ENCODE assay signal across 9 cellular contexts in the genomic region with DNA sequence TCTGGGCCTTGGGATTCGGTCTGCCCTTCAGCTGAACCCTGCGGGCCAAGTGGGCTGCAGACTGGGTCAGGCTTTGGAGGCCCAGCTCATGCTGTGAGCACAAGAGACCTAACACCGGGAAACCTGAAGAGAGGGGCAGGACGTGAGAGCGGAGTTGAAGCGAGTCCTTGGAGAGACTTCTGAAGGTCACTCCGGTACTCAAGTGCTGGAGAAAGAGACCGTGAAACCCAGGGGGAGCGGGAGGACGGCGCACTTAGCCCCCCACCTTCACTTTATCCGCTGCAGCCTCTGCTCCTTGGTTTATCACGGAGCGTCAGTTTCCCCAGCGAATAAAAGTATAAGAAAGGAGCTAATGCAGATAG. TPM values are rescaled to one million over a fixed set of nuclear protein-coding genes. Genes with fewer than 3 reads are reported as not detected.
DNase-seq lines count a peak whose midpoint lies in the region; ATAC-seq and TF ChIP-seq lines count a peak whose summit lies in the region.
"Had no signal": no experiment of that assay in that cellular context is flagged by ENCODE, and none has a peak within 500 bp of the region (broad histone marks: within the 10 kb centered on the region; RNA-seq: fewer than 3 reads in every experiment).

No MANE protein-coding gene starts in this region.

- H3K27me3 ChIP-seq in suprapubic skin, result no peaks in the 10 kb centered on the region

- ATAC-seq in HG02970 (IDR thresholded peaks at IDR 0.05; ENCODE audit: low FRiP score, unreplicated experiment) (peak; percentile 24), HG03039 (IDR thresholded peaks at IDR 0.05; ENCODE audit: unreplicated experiment) (no peak), HG02938 (IDR thresholded peaks at IDR 0.05; ENCODE audit: unreplicated experiment) (no peak)
- no peak for ATAC-seq in activated naive CD8-positive, alpha-beta T cell treated with anti-CD3 and anti-CD28 coated beads, Interleukin-2, amount 10 ng/mL, durations not matched to agents 7 days and 5 days (ENCODE audit: low read depth)

- TF ChIP-seq CTCF in GM12865 (IDR thresholded peaks at IDR 0.05; ENCODE audit: insufficient read depth, low read depth, low read length, missing control alignments) (no peak), suprapubic skin (IDR thresholded peaks at IDR 0.05) (no peak)

- H3K27me3 Mint-ChIP-seq in activated naive CD8-positive, alpha-beta T cell treated with anti-CD3 and anti-CD28 coated beads, Interleukin-2, amount 10 ng/mL, durations not matched to agents 7 days and 5 days, result no peaks in the 10 kb centered on the region
- peaks cover 10 to 14% (median 11%) of the 10 kb centered on the region in 3 donors for H3K27me3 Mint-ChIP-seq in immature natural killer cell (ENCODE audit: low read depth in 3 of 3)

- 0% methylated on average over 13 of the region's 15 CpGs for WGBS in suprapubic skin

- peaks cover 36% of the 10 kb centered on the region for H3K4me1 Mint-ChIP-seq in activated naive CD8-positive, alpha-beta T cell treated with anti-CD3 and anti-CD28 coated beads, Interleukin-2, amount 10 ng/mL, durations not matched to agents 7 days and 5 days
- peaks cover 60 to 83% of the 10 kb centered on the region in 2 donors for H3K4me1 Mint-ChIP-seq in immature natural killer cell

- peak overlapping the region; percentile 92 for H3K4me3 ChIP-seq in GM12865 (ENCODE audit: low read depth, low read length)
- H3K4me3 ChIP-seq in suprapubic skin, result peak overlapping the region; percentile 76

- peak overlapping the region; percentile 96 for H3K4me3 Mint-ChIP-seq in activated naive CD8-positive, alpha-beta T cell treated with anti-CD3 and anti-CD28 coated beads, Interleukin-2, amount 10 ng/mL, durations not matched to agents 7 days and 5 days
- peak overlapping the region; percentile 98 to 100 (median 99) for H3K4me3 Mint-ChIP-seq in immature natural killer cell

- H3K9me3 ChIP-seq in suprapubic skin, result no peaks in the 10 kb centered on the region

- H3K36me3 Mint-ChIP-seq in activated naive CD8-positive, alpha-beta T cell treated with anti-CD3 and anti-CD28 coated beads, Interleukin-2, amount 10 ng/mL, durations not matched to agents 7 days and 5 days, result peaks cover 5% of the 10 kb centered on the region
- H3K36me3 Mint-ChIP-seq in immature natural killer cell, result peaks cover 0 to 8% (median 4%) of the 10 kb centered on the region in 3 donors

- no peak for DNase-seq in GM12865 (ENCODE audit: low read depth)
- DNase-seq in activated naive CD8-positive, alpha-beta T cell treated with anti-CD3 and anti-CD28 coated beads, Interleukin-2, amount 10 ng/mL, durations not matched to agents 7 days and 5 days, result no peak
- no peak for DNase-seq in immature natural killer cell
- peak in 1 of 2 donors; percentile 67 for DNase-seq in suprapubic skin (ENCODE audit: low spot score in 2 of 2)
- no peak for DNase-seq in A172 (ENCODE audit: low spot score)

- H3K4me1 ChIP-seq in suprapubic skin, result peaks cover 42% of the 10 kb centered on the region

- H3K27ac Mint-ChIP-seq in activated naive CD8-positive, alpha-beta T cell treated with anti-CD3 and anti-CD28 coated beads, Interleukin-2, amount 10 ng/mL, durations not matched to agents 7 days and 5 days, result peak overlapping the region; percentile 92
- peak overlapping the region; percentile 99 to 100 (median 99) for H3K27ac Mint-ChIP-seq in immature natural killer cell

- TF ChIP-seq EP300 in suprapubic skin (IDR thresholded peaks at IDR 0.05), result no peak

- H3K27ac ChIP-seq in suprapubic skin, result peak overlapping the region; percentile 97

- no peaks in the 10 kb centered on the region for H3K9me3 Mint-ChIP-seq in activated naive CD8-positive, alpha-beta T cell treated with anti-CD3 and anti-CD28 coated beads, Interleukin-2, amount 10 ng/mL, durations not matched to agents 7 days and 5 days
- H3K9me3 Mint-ChIP-seq in immature natural killer cell, result no peaks in the 10 kb centered on the region

- H3K36me3 ChIP-seq in suprapubic skin, result peaks cover 24% of the 10 kb centered on the region

- POLR2A ChIA-PET in activated naive CD8-positive, alpha-beta T cell treated with anti-CD3 and anti-CD28 coated beads, Interleukin-2, amount 10 ng/mL, durations not matched to agents 7 days and 5 days (lab: Charles Lee), result interaction anchor here (0.7 to 2.2 kb wide), 5 partner anchors 11 to 236 kb away, joined by 3 to 14 read pairs (median 4); no protein-coding TSS in a partner anchor

- no peak for TF ChIP-seq POLR2A in suprapubic skin (IDR thresholded peaks at IDR 0.05)

RNA-seq across cellular contexts. Expression of a gene that starts 0.4 kb away (rescaled TPM):
- 100 to 1,000 TPM; 216 to 221 TPM for total RNA-seq in activated naive CD8-positive, alpha-beta T cell treated with anti-CD3 and anti-CD28 coated beads, Interleukin-2, amount 10 ng/mL, durations not matched to agents 7 days and 5 days
- polyA plus RNA-seq in immature natural killer cell, result 100 to 1,000 TPM; 147 to 208 (median 195) TPM
- total RNA-seq in suprapubic skin, result 100 to 1,000 TPM; 109 to 172 (median 139) TPM
- 79.5 and 109 TPM in 2 replicates for total RNA-seq in A172 (2014; rRNA removed; shearing (Covaris generic))

RNA-seq across cellular contexts. Expression of a gene that starts 47.4 kb away (rescaled TPM):
- total RNA-seq in activated naive CD8-positive, alpha-beta T cell treated with anti-CD3 and anti-CD28 coated beads, Interleukin-2, amount 10 ng/mL, durations not matched to agents 7 days and 5 days, result not detected
- polyA plus RNA-seq in immature natural killer cell, result not detected
- not detected for total RNA-seq in suprapubic skin
- 2.3 and 2.9 TPM in 2 replicates for total RNA-seq in A172 (2014; rRNA removed; shearing (Covaris generic))
- total RNA-seq: T-helper 1 cell treated with Interleukin-12 subunit alpha and Interleukin-12 subunit beta and Interleukin-4 antibody, amounts not matched to agents 30 ng/mL and 1 ng/mL, for 36 hours had no signal

RNA-seq across cellular contexts. Expression of a gene that starts 54.4 kb away (rescaled TPM):
- 10 to 100 TPM; 11.6 to 14.7 TPM for total RNA-seq in activated naive CD8-positive, alpha-beta T cell treated with anti-CD3 and anti-CD28 coated beads, Interleukin-2, amount 10 ng/mL, durations not matched to agents 7 days and 5 days
- polyA plus RNA-seq in immature natural killer cell, result 1 to 10 TPM; 1.7 to 3.7 (median 3.2) TPM
- total RNA-seq in suprapubic skin, result 10 to 100 TPM; 11.9 to 32.7 (median 16.7) TPM
- total RNA-seq in A172 (2014; rRNA removed; shearing (Covaris generic)), result 7.6 and 9.7 TPM in 2 replicates
